In the genomic region with DNA sequence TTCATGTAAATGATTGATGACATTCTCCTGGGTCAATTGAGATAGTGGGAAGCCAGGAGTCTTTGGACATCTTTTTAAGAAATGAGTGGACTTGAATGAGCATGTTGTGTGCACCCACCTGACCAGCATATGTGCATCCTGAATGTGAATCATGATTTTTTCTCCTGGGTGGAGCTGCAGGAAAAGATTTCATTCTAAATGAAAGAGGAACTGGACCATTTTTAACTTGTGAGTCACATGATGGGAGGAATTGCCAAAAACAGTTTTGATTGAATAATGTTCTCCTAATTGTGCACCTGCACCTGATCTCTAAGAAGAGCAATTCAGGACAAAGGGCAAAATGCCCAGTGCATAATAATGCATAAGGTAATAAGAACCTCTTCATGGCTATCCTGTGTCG, we compare ENCODE assay signal across 19 cellular contexts. TPM values are rescaled to one million over a fixed set of nuclear protein-coding genes. Genes with fewer than 3 reads are reported as not detected.
DNase-seq lines count a peak whose midpoint lies in the region; ATAC-seq, FAIRE-seq and TF ChIP-seq lines count a peak whose summit lies in the region.
"Had no signal": no experiment of that assay in that cellular context is flagged by ENCODE, and none has a peak within 500 bp of the region (broad histone marks: within the 10 kb centered on the region; RNA-seq: fewer than 3 reads in every experiment).

No MANE protein-coding gene starts in this region.

- no peaks in the 10 kb centered on the region for H3K4me1 Mint-ChIP-seq in activated T-cell treated with anti-CD3 and anti-CD28 coated beads, Interleukin-2, amount 50 U/mL, for 4 hours (ENCODE audit: low read depth)

- TF ChIP-seq CTCF in HFF-Myc (IDR thresholded peaks at IDR 0.05; ENCODE audit: low read depth, low read length, missing control alignments) (no peak), adrenal gland (IDR thresholded peaks at IDR 0.05) (no peak)

- no peak for TF ChIP-seq POLR2A in GM12892 (IDR thresholded peaks at IDR 0.05; ENCODE audit: low read depth, low read length)
- TF ChIP-seq POLR2A in adrenal gland (IDR thresholded peaks at IDR 0.05): no peak

- no peak overlapping the region for H3K4me3 ChIP-seq in ACC112 (ENCODE audit: low read depth, low read length)
- no peak overlapping the region for H3K4me3 ChIP-seq in HFF-Myc (replicated peaks; ENCODE audit: low read depth, low read length)
- H3K4me3 ChIP-seq in adrenal gland: no peak overlapping the region
- H3K4me3 ChIP-seq: Peyer's patch, suprapubic skin had no signal

- H3K4me1 ChIP-seq in ACC112 (ENCODE audit: control insufficient read depth, insufficient read depth, low read length, unreplicated experiment): peaks cover 36% of the 10 kb centered on the region
- H3K4me1 ChIP-seq in adrenal gland (replicated peaks in 1 of 2): no peaks in the 10 kb centered on the region
- H3K4me1 ChIP-seq: parathyroid adenoma had no signal

- no peaks in the 10 kb centered on the region for H3K27me3 Mint-ChIP-seq in activated T-cell treated with anti-CD3 and anti-CD28 coated beads, Interleukin-2, amount 50 U/mL, for 4 hours (ENCODE audit: low read depth)
- H3K27me3 Mint-ChIP-seq: activated T-cell treated with anti-CD3 and anti-CD28 coated beads, Interleukin-2, amount 50 U/mL, for 24 hours had no signal

- no peaks in the 10 kb centered on the region for H3K9me3 Mint-ChIP-seq in activated T-cell treated with anti-CD3 and anti-CD28 coated beads, Interleukin-2, amount 50 U/mL, for 4 hours
- H3K9me3 Mint-ChIP-seq: activated T-cell treated with anti-CD3 and anti-CD28 coated beads, Interleukin-2, amount 50 U/mL, for 24 hours; T-helper 1 cell treated with Interleukin-12 subunit alpha and Interleukin-12 subunit beta and Interleukin-4 antibody, amounts not matched to agents 30 μg/mL and 1 μg/mL, for 36 hours had no signal

- H3K79me2 ChIP-seq in ACC112 (ENCODE audit: control insufficient read depth, insufficient read depth, low read length, unreplicated experiment): no peaks in the 10 kb centered on the region
- H3K79me2 ChIP-seq: parathyroid adenoma had no signal

- H3K36me3 ChIP-seq in ACC112 (ENCODE audit: insufficient read depth, low read length) (peaks cover 11% of the 10 kb centered on the region; the same call in 1 of the 2 replicates), adrenal gland (replicated peaks in 1 of 2) (no peaks in the 10 kb centered on the region)
- H3K36me3 ChIP-seq: Peyer's patch, suprapubic skin had no signal

- peak; percentile 59 for DNase-seq in HFF-Myc (ENCODE audit: extremely low read depth, low read depth)
- peak; percentile 83 for DNase-seq in RPMI8226
- DNase-seq in fibroblast of peridontal ligament (ENCODE audit: extremely low read depth): peak; percentile 56
- no peak for DNase-seq in GM12892 (ENCODE audit: insufficient read length)
- DNase-seq in urothelium cell line (ENCODE audit: low spot score): no peak
- DNase-seq in adrenal gland: no peak
- no peak for DNase-seq in activated T-cell treated with anti-CD3 and anti-CD28 coated beads, Interleukin-2, amount 50 U/mL, for 4 hours
- DNase-seq: activated CD4-positive, alpha-beta T cell treated with anti-CD3 and anti-CD28 coated beads for 48 hours; activated T-cell treated with anti-CD3 and anti-CD28 coated beads, Interleukin-2, amount 50 U/mL, for 24 hours; amygdala; DMS153; NCI-H510A; Peyer's patch; stimulated activated CD4-positive, alpha-beta T cell treated with anti-CD3 and anti-CD28 coated beads, Interleukin-15, amount 100 ng/mL, for 24 hours had no signal

- 80 to 89% (median 87%) methylated on average over 1 of the region's 1 CpG for WGBS in adrenal gland, 4 donors

- no peaks in the 10 kb centered on the region for H3K9me3 ChIP-seq in adrenal gland (replicated peaks in 1 of 3)
- H3K9me3 ChIP-seq: Peyer's patch, suprapubic skin had no signal

- no peak for ATAC-seq in activated T-cell treated with anti-CD3 and anti-CD28 coated beads, Interleukin-2, amount 50 U/mL, for 4 hours

- no peak for FAIRE-seq in GM12892 (lab: Jason Lieb, UNC)
- no peak for FAIRE-seq in urothelium cell line (lab: Jason Lieb, UNC)
- FAIRE-seq: islet of Langerhans had no signal

- intact Hi-C loops in adrenal gland (cut with DNase I): loop anchor here in 1 of 2 donors (10.0 kb wide), 1 partner anchor 457 kb away; no protein-coding TSS in a partner anchor

- H3K27ac ChIP-seq in ACC112 (ENCODE audit: low read depth, low read length) (peak overlapping the region; percentile 38), adrenal gland (no peak overlapping the region)
- H3K27ac ChIP-seq: parathyroid adenoma had no signal

- H3K4me3 Mint-ChIP-seq in activated T-cell treated with anti-CD3 and anti-CD28 coated beads, Interleukin-2, amount 50 U/mL, for 4 hours: no peak overlapping the region
- H3K4me3 Mint-ChIP-seq: activated T-cell treated with anti-CD3 and anti-CD28 coated beads, Interleukin-2, amount 50 U/mL, for 24 hours; T-helper 1 cell treated with Interleukin-12 subunit alpha and Interleukin-12 subunit beta and Interleukin-4 antibody, amounts not matched to agents 30 μg/mL and 1 μg/mL, for 36 hours had no signal

- H3K36me3 Mint-ChIP-seq in activated T-cell treated with anti-CD3 and anti-CD28 coated beads, Interleukin-2, amount 50 U/mL, for 4 hours (ENCODE audit: insufficient read depth): peaks cover 3% of the 10 kb centered on the region

- H2AFZ ChIP-seq in ACC112 (ENCODE audit: low read length, unreplicated experiment): peak overlapping the region; percentile 57
- H2AFZ ChIP-seq: parathyroid adenoma had no signal

- H3K27me3 ChIP-seq in ACC112 (ENCODE audit: insufficient read depth, low read length): no peaks in the 10 kb centered on the region
- H3K27me3 ChIP-seq in adrenal gland: no peaks in the 10 kb centered on the region
- H3K27me3 ChIP-seq: Peyer's patch, suprapubic skin had no signal

RNA-seq across cellular contexts. Expression of gene COPS8, which starts 32.3 kb away (rescaled TPM):
- polyA plus RNA-seq in GM12892 (2012; ENCODE audit: missing spikeins): 48.5 TPM
- 100 to 1,000 TPM in 1 of 8 donors, 10 to 100 TPM in 7; 38.1 to 131 (median 63.9) TPM for total RNA-seq in adrenal gland
- polyA plus RNA-seq in adrenal gland: 100 to 1,000 TPM in 1 of 3 donors, 10 to 100 TPM in 2; 25.2 to 130 (median 28.0) TPM
- 10 to 100 TPM; 52.7 to 64.4 (median 62.9) TPM for total RNA-seq in activated T-cell treated with anti-CD3 and anti-CD28 coated beads, Interleukin-2, amount 50 U/mL, for 4 hours

Comparison
In these comparisons a context has a peak if more than half of its experiments do, and no peak if none do; other contexts are left out.
1. DNase-seq: peak in HFF-Myc (single experiment), RPMI8226 (single experiment) and fibroblast of peridontal ligament (single experiment); none in GM12892 (single experiment), urothelium cell line (single experiment), adrenal gland (0 of 7) and activated T-cell treated with anti-CD3 and anti-CD28 coated beads, Interleukin-2, amount 50 U/mL, for 4 hours (single experiment).